Comparison of ENCODE assay signal across 18 cellular contexts in the genomic region with DNA sequence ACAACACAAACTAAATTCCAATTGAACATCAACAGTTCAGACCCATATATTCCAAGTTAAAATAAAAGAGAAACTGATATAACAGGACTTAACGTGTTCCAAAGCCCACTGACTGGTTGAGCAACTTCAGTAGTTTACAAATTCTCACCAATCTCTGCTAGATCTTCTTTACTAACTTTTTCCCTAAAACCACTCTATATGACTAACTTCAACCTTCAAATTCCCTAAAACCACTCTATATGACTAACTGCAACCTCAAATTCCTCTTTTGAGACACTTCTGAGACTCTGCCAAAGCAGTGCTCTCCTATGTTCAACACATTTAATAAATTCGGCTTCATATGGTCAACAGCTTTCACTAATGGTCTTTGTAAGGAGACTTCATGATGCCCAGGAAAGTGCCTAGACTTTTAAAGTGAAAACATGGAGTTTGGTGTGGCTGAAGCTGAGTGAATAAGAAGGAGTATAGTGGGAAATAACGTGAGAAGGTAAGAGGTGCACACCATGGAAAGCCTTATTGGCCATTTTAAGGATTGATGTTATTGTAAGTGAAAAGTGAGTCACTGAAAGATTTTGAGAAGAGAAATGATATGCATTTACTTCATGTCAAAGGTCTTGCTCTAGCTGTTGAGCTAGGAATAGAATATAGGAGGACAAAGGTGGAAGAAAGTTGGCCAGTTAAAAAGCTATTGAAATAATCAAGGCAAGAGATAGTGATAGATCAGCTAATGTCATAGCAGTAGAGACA.
DNase-seq lines count a peak whose midpoint lies in the region; ATAC-seq and TF ChIP-seq lines count a peak whose summit lies in the region.
"Had no signal": no experiment of that assay in that cellular context is flagged by ENCODE, and none has a peak within 500 bp of the region (broad histone marks: within the 10 kb centered on the region; RNA-seq: fewer than 3 reads in every experiment).

No MANE protein-coding gene starts in this region.

- peaks cover 0 to 19% (median 6%) of the 10 kb centered on the region in 11 experiments; a peak in 8 of 22 replicates for H3K9me3 ChIP-seq in BLaER1 treated with 17β-estradiol and CSF1 and Interleukin-3, amounts not matched to agents 10 nM and 100 nM (replicated peaks in 1 of 11)
- H3K9me3 ChIP-seq in naive thymus-derived CD4-positive, alpha-beta T cell (ENCODE audit: control insufficient read depth in 2 of 3, low read length in 3 of 3) = no peaks in the 10 kb centered on the region
- H3K9me3 ChIP-seq: stomach had no signal

- no peaks in the 10 kb centered on the region for H4K20me1 ChIP-seq in BLaER1 treated with 17β-estradiol and CSF1 and Interleukin-3, amounts not matched to agents 10 nM and 100 nM

- no peaks in the 10 kb centered on the region for H3K36me3 Mint-ChIP-seq in naive thymus-derived CD4-positive, alpha-beta T cell
- no peaks in the 10 kb centered on the region for H3K36me3 Mint-ChIP-seq in activated T-helper 17 cell treated with anti-CD3 and anti-CD28 coated beads, Interleukin-2, amount 50 U/mL, for 72 hours (ENCODE audit: low read depth)
- H3K36me3 Mint-ChIP-seq: CD8-positive, alpha-beta T cell had no signal

- no peaks in the 10 kb centered on the region for H3K4me1 Mint-ChIP-seq in naive thymus-derived CD4-positive, alpha-beta T cell
- no peaks in the 10 kb centered on the region for H3K4me1 Mint-ChIP-seq in activated T-helper 17 cell treated with anti-CD3 and anti-CD28 coated beads, Interleukin-2, amount 50 U/mL, for 72 hours
- H3K4me1 Mint-ChIP-seq: central memory CD8-positive, alpha-beta T cell had no signal

- peak; percentile 68 for DNase-seq in LHCN-M2 (ENCODE audit: low read depth)
- DNase-seq in astrocyte of the spinal cord (ENCODE audit: low read depth, low spot score) = peak; percentile 87
- no peak for DNase-seq in naive thymus-derived CD4-positive, alpha-beta T cell
- DNase-seq in stimulated activated CD4-positive, alpha-beta T cell treated with anti-CD3 and anti-CD28 coated beads, Interleukin-4, amount 100 ng/mL, for 4 hours = no peak
- DNase-seq in stimulated activated CD4-positive, alpha-beta T cell treated with anti-CD3 and anti-CD28 coated beads, Interleukin-1b, Interleukin-23, amount 100 ng/mL, for 48 hours = no peak
- DNase-seq: activated CD4-positive, alpha-beta T cell treated with anti-CD3 and anti-CD28 coated beads for 48 hours; activated effector memory CD4-positive, alpha-beta T cell treated with anti-CD3 and anti-CD28 coated beads, Interleukin-2, amount 50 U/mL, for 16 hours; CD8-positive, alpha-beta T cell; immature natural killer cell; NCI-H1930; stomach; T-helper 1 cell had no signal

- peak overlapping the region in 6 of 11 experiments; percentile 2 to 67 (median 49); a peak in 9 of 22 replicates for H3K4me2 ChIP-seq in BLaER1 treated with 17β-estradiol and CSF1 and Interleukin-3, amounts not matched to agents 10 nM and 100 nM

- no peak overlapping the region for H3K27ac Mint-ChIP-seq in naive thymus-derived CD4-positive, alpha-beta T cell
- no peak overlapping the region for H3K27ac Mint-ChIP-seq in activated T-helper 17 cell treated with anti-CD3 and anti-CD28 coated beads, Interleukin-2, amount 50 U/mL, for 72 hours
- H3K27ac Mint-ChIP-seq: CD8-positive, alpha-beta T cell; immature natural killer cell had no signal

- peaks cover 6 to 25% (median 9%) of the 10 kb centered on the region in 10 experiments for H3K4me1 ChIP-seq in BLaER1 treated with 17β-estradiol and CSF1 and Interleukin-3, amounts not matched to agents 10 nM and 100 nM
- no peaks in the 10 kb centered on the region for H3K4me1 ChIP-seq in naive thymus-derived CD4-positive, alpha-beta T cell (ENCODE audit: control insufficient read depth in 2 of 2, insufficient read depth in 2 of 2, low read length in 2 of 2)
- H3K4me1 ChIP-seq: esophagus muscularis mucosa, stomach had no signal

- no peaks in the 10 kb centered on the region for H3K27me3 ChIP-seq in BLaER1 treated with 17β-estradiol and CSF1 and Interleukin-3, amounts not matched to agents 10 nM and 100 nM
- no peaks in the 10 kb centered on the region for H3K27me3 ChIP-seq in naive thymus-derived CD4-positive, alpha-beta T cell (ENCODE audit: control insufficient read depth in 2 of 2, insufficient read depth in 2 of 2, low read length in 2 of 2)
- H3K27me3 ChIP-seq: esophagus muscularis mucosa, stomach had no signal

- H3K4me3 ChIP-seq in BLaER1 treated with 17β-estradiol and CSF1 and Interleukin-3, amounts not matched to agents 10 nM and 100 nM = no peak overlapping the region
- H3K4me3 ChIP-seq in astrocyte of the spinal cord (ENCODE audit: low read depth, low read length) = no peak overlapping the region
- no peak overlapping the region for H3K4me3 ChIP-seq in naive thymus-derived CD4-positive, alpha-beta T cell (ENCODE audit: low read length)
- H3K4me3 ChIP-seq: esophagus muscularis mucosa, K562, stomach had no signal

- H3K27ac ChIP-seq in BLaER1 treated with 17β-estradiol and CSF1 and Interleukin-3, amounts not matched to agents 10 nM and 100 nM = no peak overlapping the region
- H3K27ac ChIP-seq in naive thymus-derived CD4-positive, alpha-beta T cell (ENCODE audit: low read depth, low read length) = no peak overlapping the region
- H3K27ac ChIP-seq: esophagus muscularis mucosa, stomach had no signal

- in situ Hi-C loops in astrocyte of the spinal cord (cut with HindIII; ENCODE audit: low sequenced_read_pairs) = no loop called here

- H3K36me3 ChIP-seq in BLaER1 treated with 17β-estradiol and CSF1 and Interleukin-3, amounts not matched to agents 10 nM and 100 nM = no peaks in the 10 kb centered on the region
- no peaks in the 10 kb centered on the region for H3K36me3 ChIP-seq in naive thymus-derived CD4-positive, alpha-beta T cell (ENCODE audit: control insufficient read depth in 2 of 3, insufficient read depth in 3 of 3, low read length in 3 of 3)
- H3K36me3 ChIP-seq: esophagus muscularis mucosa, stomach had no signal

- H3K9ac ChIP-seq in BLaER1 treated with 17β-estradiol and CSF1 and Interleukin-3, amounts not matched to agents 10 nM and 100 nM = no peak overlapping the region

- no peak overlapping the region for H3K4me3 Mint-ChIP-seq in naive thymus-derived CD4-positive, alpha-beta T cell
- no peak overlapping the region for H3K4me3 Mint-ChIP-seq in activated T-helper 17 cell treated with anti-CD3 and anti-CD28 coated beads, Interleukin-2, amount 50 U/mL, for 72 hours
- H3K4me3 Mint-ChIP-seq: CD8-positive, alpha-beta T cell; central memory CD8-positive, alpha-beta T cell; immature natural killer cell had no signal

- no peaks in the 10 kb centered on the region for H3K27me3 Mint-ChIP-seq in naive thymus-derived CD4-positive, alpha-beta T cell
- H3K27me3 Mint-ChIP-seq in activated T-helper 17 cell treated with anti-CD3 and anti-CD28 coated beads, Interleukin-2, amount 50 U/mL, for 72 hours = no peaks in the 10 kb centered on the region
- H3K27me3 Mint-ChIP-seq: central memory CD8-positive, alpha-beta T cell had no signal

- no peak for TF ChIP-seq CTCF in astrocyte of the spinal cord (IDR thresholded peaks at IDR 0.05; ENCODE audit: low read depth, low read length)

- POLR2A ChIA-PET in naive thymus-derived CD4-positive, alpha-beta T cell (lab: Charles Lee) = no interaction called here

- H3K9me3 Mint-ChIP-seq in naive thymus-derived CD4-positive, alpha-beta T cell = peaks cover 0 to 28% (median 9%) of the 10 kb centered on the region in 11 donors
- peaks cover 12% of the 10 kb centered on the region for H3K9me3 Mint-ChIP-seq in activated T-helper 17 cell treated with anti-CD3 and anti-CD28 coated beads, Interleukin-2, amount 50 U/mL, for 72 hours

- intact Hi-C loops in naive thymus-derived CD4-positive, alpha-beta T cell (cut with micrococcal nuclease) = no loop called here

- CTCF ChIA-PET in naive thymus-derived CD4-positive, alpha-beta T cell (lab: Charles Lee) = no interaction called here

- ATAC-seq in naive thymus-derived CD4-positive, alpha-beta T cell = peak; percentile 86
- ATAC-seq in activated T-helper 17 cell treated with anti-CD3 and anti-CD28 coated beads, Interleukin-2, amount 50 U/mL, for 72 hours (replicated peaks) = no peak
- no peak for ATAC-seq in GM18858 (IDR thresholded peaks at IDR 0.05; ENCODE audit: unreplicated experiment)
- ATAC-seq: CD8-positive, alpha-beta T cell; K562 had no signal

Comparison
In these comparisons a context has a peak if more than half of its experiments do, and no peak if none do; other contexts are left out.
1. DNase-seq: peak in LHCN-M2 (single experiment) and astrocyte of the spinal cord (single experiment); none in naive thymus-derived CD4-positive, alpha-beta T cell (0 of 9), stimulated activated CD4-positive, alpha-beta T cell treated with anti-CD3 and anti-CD28 coated beads, Interleukin-4, amount 100 ng/mL, for 4 hours (0 of 2) and stimulated activated CD4-positive, alpha-beta T cell treated with anti-CD3 and anti-CD28 coated beads, Interleukin-1b, Interleukin-23, amount 100 ng/mL, for 48 hours (single experiment).